Comparison of ENCODE assay signal across 19 cellular contexts in the genomic region with DNA sequence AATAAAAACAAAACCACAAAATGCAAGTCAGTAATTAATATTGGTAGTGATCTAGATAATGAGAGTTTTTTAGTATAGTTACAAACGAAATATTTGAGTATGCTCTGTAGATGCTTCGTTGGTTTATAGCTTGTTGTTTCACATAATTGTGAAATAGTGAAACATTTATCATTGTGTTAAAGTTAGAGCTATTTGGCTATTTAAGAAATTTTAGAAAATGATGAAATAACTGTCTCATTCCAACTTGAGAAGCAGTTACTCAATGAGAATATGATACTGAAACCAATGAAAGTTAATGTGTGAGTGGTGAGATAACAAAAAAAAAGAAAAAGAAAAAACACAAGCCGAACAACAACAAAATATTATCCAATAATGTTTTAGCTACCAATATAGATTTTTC.
DNase-seq lines count a peak whose midpoint lies in the region; ATAC-seq, FAIRE-seq and TF ChIP-seq lines count a peak whose summit lies in the region.
"Had no signal": no experiment of that assay in that cellular context is flagged by ENCODE, and none has a peak within 500 bp of the region (broad histone marks: within the 10 kb centered on the region; RNA-seq: fewer than 3 reads in every experiment).

No MANE protein-coding gene starts in this region.

- H3K27me3 Mint-ChIP-seq in CD14-positive monocyte (ENCODE audit: low read depth in 3 of 3) (peaks cover 0 to 3% (median 0%) of the 10 kb centered on the region in 3 donors), GM23338 (ENCODE audit: insufficient read depth, low read depth, poor library complexity) (peaks cover 4% of the 10 kb centered on the region)
- H3K27me3 Mint-ChIP-seq: activated CD4-positive, alpha-beta memory T cell treated with anti-CD3 and anti-CD28 coated beads, Interleukin-2, amount 10 ng/mL, durations not matched to agents 7 days and 5 days; B cell had no signal

- DNase-seq in CD14-positive monocyte (ENCODE audit: low spot score) (no peak), SIG-M5 (lab: John Stamatoyannopoulos, UW) (peak; percentile 21), fibroblast of the aortic adventitia (ENCODE audit: low read depth) (peak; percentile 75), pancreas (no peak), NAMALWA (ENCODE audit: low spot score) (no peak), GM23338 (ENCODE audit: low spot score) (no peak), D721Med (ENCODE audit: insufficient read length, low spot score) (no peak)
- no peak for DNase-seq in stimulated activated CD4-positive, alpha-beta T cell treated with anti-CD3 and anti-CD28 coated beads, Interleukin-4, amount 100 ng/mL, for 24 hours
- DNase-seq: activated CD4-positive, alpha-beta memory T cell treated with anti-CD3 and anti-CD28 coated beads, Interleukin-2, amount 10 ng/mL, durations not matched to agents 7 days and 5 days; activated effector memory CD4-positive, alpha-beta T cell treated with Interleukin-2 at 50 U/mL for 16 hours; DMS 273 treated with DMSO at 0.1 percent for 48 hours; foreskin keratinocyte; KG1; mesendoderm; NCI-H1417 treated with DMSO at 0.1 percent for 48 hours had no signal

- H3K27ac ChIP-seq in pancreas (no peak overlapping the region), GM23338 (ENCODE audit: low read depth) (no peak overlapping the region)
- H3K27ac ChIP-seq: foreskin keratinocyte, neural progenitor cell had no signal

- H3K4me1 Mint-ChIP-seq in CD14-positive monocyte, result peaks cover 15% of the 10 kb centered on the region
- H3K4me1 Mint-ChIP-seq in GM23338, result peaks cover 12% of the 10 kb centered on the region; the same call in 2 of the 3 replicates
- H3K4me1 Mint-ChIP-seq: activated CD4-positive, alpha-beta memory T cell treated with anti-CD3 and anti-CD28 coated beads, Interleukin-2, amount 10 ng/mL, durations not matched to agents 7 days and 5 days; stimulated activated memory B cell treated with anti-CD40 and anti-IgM and Interleukin-4, amounts not matched to agents 10 μg/mL and 1 μg/mL and 100 μg/mL, for 72 hours had no signal

- H2AFZ ChIP-seq in GM23338, result no peak overlapping the region
- H2AFZ ChIP-seq: neural progenitor cell had no signal

- intact Hi-C loops in CD14-positive monocyte (cut with micrococcal nuclease) (loop anchor here in 1 of 2 donors (5.0 kb wide), 1 partner anchor 473 kb away; a partner anchor contains a TSS), pancreas (cut with DNase I) (no loop called here)

- peak; percentile 26 for FAIRE-seq in pancreas (lab: Jason Lieb, UNC)
- no peak for FAIRE-seq in D721Med (lab: Jason Lieb, UNC)

- ATAC-seq in pancreas (no peak), GM23338 (no peak)
- ATAC-seq: foreskin keratinocyte; HCT116; stimulated activated memory B cell treated with anti-CD40 and anti-IgM and Interleukin-4, amounts not matched to agents 10 μg/mL and 1 μg/mL and 100 μg/mL, for 72 hours had no signal

- H3K4me2 ChIP-seq in GM23338, result no peak overlapping the region
- H3K4me2 ChIP-seq: neural progenitor cell had no signal

- no peaks in the 10 kb centered on the region for H3K9me2 ChIP-seq in GM23338 (ENCODE audit: insufficient read depth)

- H3K27ac Mint-ChIP-seq in CD14-positive monocyte, result peak overlapping the region in 2 of 7 donors; percentile 1 to 23
- no peak overlapping the region for H3K27ac Mint-ChIP-seq in GM23338
- H3K27ac Mint-ChIP-seq: activated CD4-positive, alpha-beta memory T cell treated with anti-CD3 and anti-CD28 coated beads, Interleukin-2, amount 10 ng/mL, durations not matched to agents 7 days and 5 days; B cell; neural progenitor cell; stimulated activated memory B cell treated with anti-CD40 and anti-IgM and Interleukin-4, amounts not matched to agents 10 μg/mL and 1 μg/mL and 100 μg/mL, for 72 hours had no signal

- 46 to 50% methylated on average over 3 of the region's 3 CpGs for WGBS in pancreas, 2 donors

- TF ChIP-seq CTCF in CD14-positive monocyte (IDR thresholded peaks at IDR 0.05) (no peak), fibroblast of the aortic adventitia (IDR thresholded peaks at IDR 0.05; ENCODE audit: insufficient read depth, low read length) (no peak), pancreas (IDR thresholded peaks at IDR 0.05) (no peak), GM23338 (conservative IDR thresholded peaks at IDR 0.05; ENCODE audit: low read depth in 2 of 2) (no peak), D721Med (IDR thresholded peaks at IDR 0.05; ENCODE audit: insufficient read depth, missing control alignments) (no peak)

- no peaks in the 10 kb centered on the region for H3F3A ChIP-seq in GM23338 (replicated peaks; ENCODE audit: low read depth)

- no peaks in the 10 kb centered on the region for H3K4me1 ChIP-seq in pancreas
- H3K4me1 ChIP-seq in GM23338 (ENCODE audit: insufficient read depth), result peaks cover 5% of the 10 kb centered on the region; the same call in 1 of the 2 replicates

- H3K4me3 ChIP-seq in fibroblast of the aortic adventitia (ENCODE audit: low read depth, low read length) (no peak overlapping the region), pancreas (no peak overlapping the region), GM23338 (no peak overlapping the region)
- H3K4me3 ChIP-seq: neural progenitor cell had no signal

- H3K9me3 ChIP-seq in pancreas, result no peaks in the 10 kb centered on the region

- H3K79me2 ChIP-seq in GM23338 (replicated peaks; ENCODE audit: insufficient read depth), result no peaks in the 10 kb centered on the region

- peaks cover 0 to 3% of the 10 kb centered on the region in 2 donors for H3K36me3 Mint-ChIP-seq in CD14-positive monocyte
- H3K36me3 Mint-ChIP-seq in GM23338 (ENCODE audit: low read depth), result peaks cover 18% of the 10 kb centered on the region
- H3K36me3 Mint-ChIP-seq: stimulated activated memory B cell treated with anti-CD40 and anti-IgM and Interleukin-4, amounts not matched to agents 10 μg/mL and 1 μg/mL and 100 μg/mL, for 72 hours had no signal

- H3K4me3 Mint-ChIP-seq in CD14-positive monocyte, result peak overlapping the region; percentile 0 to 74
- H3K4me3 Mint-ChIP-seq in GM23338, result no peak overlapping the region
- H3K4me3 Mint-ChIP-seq: activated CD4-positive, alpha-beta memory T cell treated with anti-CD3 and anti-CD28 coated beads, Interleukin-2, amount 10 ng/mL, durations not matched to agents 7 days and 5 days; B cell; neural progenitor cell; stimulated activated memory B cell treated with anti-CD40 and anti-IgM and Interleukin-4, amounts not matched to agents 10 μg/mL and 1 μg/mL and 100 μg/mL, for 72 hours had no signal

- H3K36me3 ChIP-seq in pancreas (no peaks in the 10 kb centered on the region), GM23338 (ENCODE audit: insufficient read depth) (no peaks in the 10 kb centered on the region)
- H3K36me3 ChIP-seq: neural progenitor cell had no signal

- H4K20me1 ChIP-seq in GM23338 (replicated peaks; ENCODE audit: insufficient read depth), result no peaks in the 10 kb centered on the region

- H3K9me3 Mint-ChIP-seq in CD14-positive monocyte (peaks cover 2 to 9% (median 5%) of the 10 kb centered on the region in 7 donors), GM23338 (peaks cover 7% of the 10 kb centered on the region; the same call in 1 of the 3 replicates)
- H3K9me3 Mint-ChIP-seq: activated CD4-positive, alpha-beta memory T cell treated with anti-CD3 and anti-CD28 coated beads, Interleukin-2, amount 10 ng/mL, durations not matched to agents 7 days and 5 days; stimulated activated memory B cell treated with anti-CD40 and anti-IgM and Interleukin-4, amounts not matched to agents 10 μg/mL and 1 μg/mL and 100 μg/mL, for 72 hours had no signal

- H3K27me3 ChIP-seq in pancreas (no peaks in the 10 kb centered on the region), GM23338 (ENCODE audit: insufficient read depth) (no peaks in the 10 kb centered on the region)
- H3K27me3 ChIP-seq: foreskin keratinocyte, neural progenitor cell had no signal

TF ChIP-seq in GM23338, 12 proteins besides CTCF, POLR2A, EP300 and RAD21 (continues in another document):
- no peak for TF ChIP-seq STAT1 (IDR thresholded peaks at IDR 0.05; ENCODE audit: unreplicated experiment)
- no peak for TF ChIP-seq CREB1 (CRISPR knock-in tag; IDR thresholded peaks at IDR 0.05; ENCODE audit: low read depth)
- no peak for TF ChIP-seq POLR2AphosphoS5 (IDR thresholded peaks at IDR 0.05; ENCODE audit: low read depth)
- TF ChIP-seq EZH2phosphoT487 (IDR thresholded peaks at IDR 0.05; ENCODE audit: unreplicated experiment), result no peak
- no peak for TF ChIP-seq EZH2 (IDR thresholded peaks at IDR 0.05; ENCODE audit: low read depth, unreplicated experiment)
- TF ChIP-seq ZNF331 (CRISPR knock-in tag; IDR thresholded peaks at IDR 0.05; ENCODE audit: low read depth), result no peak
- TF ChIP-seq NANOG (IDR thresholded peaks at IDR 0.05; ENCODE audit: borderline replicate concordance), result no peak
- TF ChIP-seq, protein P1, sequence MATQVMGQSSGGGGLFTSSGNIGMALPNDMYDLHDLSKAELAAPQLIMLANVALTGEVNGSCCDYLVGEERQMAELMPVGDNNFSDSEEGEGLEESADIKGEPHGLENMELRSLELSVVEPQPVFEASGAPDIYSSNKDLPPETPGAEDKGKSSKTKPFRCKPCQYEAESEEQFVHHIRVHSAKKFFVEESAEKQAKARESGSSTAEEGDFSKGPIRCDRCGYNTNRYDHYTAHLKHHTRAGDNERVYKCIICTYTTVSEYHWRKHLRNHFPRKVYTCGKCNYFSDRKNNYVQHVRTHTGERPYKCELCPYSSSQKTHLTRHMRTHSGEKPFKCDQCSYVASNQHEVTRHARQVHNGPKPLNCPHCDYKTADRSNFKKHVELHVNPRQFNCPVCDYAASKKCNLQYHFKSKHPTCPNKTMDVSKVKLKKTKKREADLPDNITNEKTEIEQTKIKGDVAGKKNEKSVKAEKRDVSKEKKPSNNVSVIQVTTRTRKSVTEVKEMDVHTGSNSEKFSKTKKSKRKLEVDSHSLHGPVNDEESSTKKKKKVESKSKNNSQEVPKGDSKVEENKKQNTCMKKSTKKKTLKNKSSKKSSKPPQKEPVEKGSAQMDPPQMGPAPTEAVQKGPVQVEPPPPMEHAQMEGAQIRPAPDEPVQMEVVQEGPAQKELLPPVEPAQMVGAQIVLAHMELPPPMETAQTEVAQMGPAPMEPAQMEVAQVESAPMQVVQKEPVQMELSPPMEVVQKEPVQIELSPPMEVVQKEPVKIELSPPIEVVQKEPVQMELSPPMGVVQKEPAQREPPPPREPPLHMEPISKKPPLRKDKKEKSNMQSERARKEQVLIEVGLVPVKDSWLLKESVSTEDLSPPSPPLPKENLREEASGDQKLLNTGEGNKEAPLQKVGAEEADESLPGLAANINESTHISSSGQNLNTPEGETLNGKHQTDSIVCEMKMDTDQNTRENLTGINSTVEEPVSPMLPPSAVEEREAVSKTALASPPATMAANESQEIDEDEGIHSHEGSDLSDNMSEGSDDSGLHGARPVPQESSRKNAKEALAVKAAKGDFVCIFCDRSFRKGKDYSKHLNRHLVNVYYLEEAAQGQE (IDR thresholded peaks at IDR 0.05; ENCODE audit: unreplicated experiment), result no peak
- no peak for TF ChIP-seq ZNF114 (CRISPR knock-in tag; IDR thresholded peaks at IDR 0.05)

Comparison
In these comparisons a context has a peak if more than half of its experiments do, and no peak if none do; other contexts are left out.
1. DNase-seq: peak in SIG-M5 (single experiment) and fibroblast of the aortic adventitia (single experiment); none in CD14-positive monocyte (single experiment), pancreas (0 of 6), NAMALWA (single experiment), stimulated activated CD4-positive, alpha-beta T cell treated with anti-CD3 and anti-CD28 coated beads, Interleukin-4, amount 100 ng/mL, for 24 hours (single experiment), GM23338 (single experiment) and D721Med (single experiment).